Comparison of ENCODE assay signal across 1 cellular context in the genomic region with DNA sequence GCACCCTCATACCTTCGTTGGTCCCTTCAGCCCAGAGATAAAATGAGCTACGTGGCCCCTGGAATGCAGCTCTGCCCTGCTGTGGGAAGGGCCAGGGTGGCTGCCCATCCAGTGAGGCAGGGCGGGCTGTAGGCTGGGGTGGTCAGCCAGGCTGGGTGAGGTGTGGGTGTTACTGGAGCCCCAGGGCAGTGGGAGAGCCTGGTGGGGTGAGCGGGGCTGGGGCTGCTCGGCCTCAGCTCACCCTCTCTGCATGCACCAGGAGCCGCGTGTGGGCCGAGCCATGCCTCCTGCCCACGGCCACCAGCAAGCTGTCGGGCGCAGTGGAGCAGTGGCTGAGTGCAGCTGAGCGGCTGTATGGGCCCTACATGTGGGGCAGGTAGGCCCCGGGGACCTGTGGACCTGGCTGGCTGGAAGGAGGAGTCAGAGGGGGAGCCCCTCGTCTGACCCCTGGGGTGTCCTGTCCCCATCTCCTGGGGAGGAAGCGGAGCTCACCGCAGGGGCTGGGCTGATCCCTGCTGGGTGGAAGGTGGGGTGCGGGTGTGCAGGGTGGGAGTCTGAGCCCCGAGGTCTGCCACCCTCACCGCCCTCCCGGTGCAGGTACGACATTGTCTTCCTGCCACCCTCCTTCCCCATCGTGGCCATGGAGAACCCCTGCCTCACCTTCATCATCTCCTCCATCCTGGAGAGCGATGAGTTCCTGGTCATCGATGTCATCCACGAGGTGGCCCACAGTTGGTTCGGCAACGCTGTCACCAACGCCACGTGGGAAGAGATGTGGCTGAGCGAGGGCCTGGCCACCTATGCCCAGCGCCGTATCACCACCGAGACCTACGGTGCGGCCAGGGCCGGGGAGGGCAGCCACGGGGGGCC.
TF ChIP-seq lines count a peak whose summit lies in the region.

No MANE protein-coding gene starts in this region.

TF ChIP-seq in HEK293, 187 proteins besides CTCF, POLR2A, EP300 and RAD21 (continued from another document):
- TF ChIP-seq ZBTB10 (tag by site-specific recombination; IDR thresholded peaks at IDR 0.05) = no peak
- TF ChIP-seq ZNF114 (tag by site-specific recombination; IDR thresholded peaks at IDR 0.05) = no peak
- TF ChIP-seq, protein P1, sequence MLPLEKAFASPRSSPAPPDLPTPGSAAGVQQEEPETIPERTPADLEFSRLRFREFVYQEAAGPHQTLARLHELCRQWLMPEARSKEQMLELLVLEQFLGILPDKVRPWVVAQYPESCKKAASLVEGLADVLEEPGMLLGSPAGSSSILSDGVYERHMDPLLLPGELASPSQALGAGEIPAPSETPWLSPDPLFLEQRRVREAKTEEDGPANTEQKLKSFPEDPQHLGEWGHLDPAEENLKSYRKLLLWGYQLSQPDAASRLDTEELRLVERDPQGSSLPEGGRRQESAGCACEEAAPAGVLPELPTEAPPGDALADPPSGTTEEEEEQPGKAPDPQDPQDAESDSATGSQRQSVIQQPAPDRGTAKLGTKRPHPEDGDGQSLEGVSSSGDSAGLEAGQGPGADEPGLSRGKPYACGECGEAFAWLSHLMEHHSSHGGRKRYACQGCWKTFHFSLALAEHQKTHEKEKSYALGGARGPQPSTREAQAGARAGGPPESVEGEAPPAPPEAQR (tag by site-specific recombination; IDR thresholded peaks at IDR 0.05) = no peak
- TF ChIP-seq ZNF585B (tag by site-specific recombination; IDR thresholded peaks at IDR 0.05) = no peak
- TF ChIP-seq, protein P2, sequence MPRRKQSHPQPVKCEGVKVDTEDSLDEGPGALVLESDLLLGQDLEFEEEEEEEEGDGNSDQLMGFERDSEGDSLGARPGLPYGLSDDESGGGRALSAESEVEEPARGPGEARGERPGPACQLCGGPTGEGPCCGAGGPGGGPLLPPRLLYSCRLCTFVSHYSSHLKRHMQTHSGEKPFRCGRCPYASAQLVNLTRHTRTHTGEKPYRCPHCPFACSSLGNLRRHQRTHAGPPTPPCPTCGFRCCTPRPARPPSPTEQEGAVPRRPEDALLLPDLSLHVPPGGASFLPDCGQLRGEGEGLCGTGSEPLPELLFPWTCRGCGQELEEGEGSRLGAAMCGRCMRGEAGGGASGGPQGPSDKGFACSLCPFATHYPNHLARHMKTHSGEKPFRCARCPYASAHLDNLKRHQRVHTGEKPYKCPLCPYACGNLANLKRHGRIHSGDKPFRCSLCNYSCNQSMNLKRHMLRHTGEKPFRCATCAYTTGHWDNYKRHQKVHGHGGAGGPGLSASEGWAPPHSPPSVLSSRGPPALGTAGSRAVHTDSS (tag by site-specific recombination; IDR thresholded peaks at IDR 0.05) = no peak
- TF ChIP-seq EGR2 (tag by site-specific recombination; IDR thresholded peaks at IDR 0.05; ENCODE audit: low read depth) = peak; percentile 69
- TF ChIP-seq BCL11B (tag by site-specific recombination; IDR thresholded peaks at IDR 0.05; ENCODE audit: low read depth) = no peak
- TF ChIP-seq HOXD13 (CRISPR knock-in tag; IDR thresholded peaks at IDR 0.05; ENCODE audit: borderline replicate concordance) = no peak
- TF ChIP-seq ZNF335 (tag by site-specific recombination; conservative IDR thresholded peaks at IDR 0.05) = no peak
- TF ChIP-seq, protein P3, sequence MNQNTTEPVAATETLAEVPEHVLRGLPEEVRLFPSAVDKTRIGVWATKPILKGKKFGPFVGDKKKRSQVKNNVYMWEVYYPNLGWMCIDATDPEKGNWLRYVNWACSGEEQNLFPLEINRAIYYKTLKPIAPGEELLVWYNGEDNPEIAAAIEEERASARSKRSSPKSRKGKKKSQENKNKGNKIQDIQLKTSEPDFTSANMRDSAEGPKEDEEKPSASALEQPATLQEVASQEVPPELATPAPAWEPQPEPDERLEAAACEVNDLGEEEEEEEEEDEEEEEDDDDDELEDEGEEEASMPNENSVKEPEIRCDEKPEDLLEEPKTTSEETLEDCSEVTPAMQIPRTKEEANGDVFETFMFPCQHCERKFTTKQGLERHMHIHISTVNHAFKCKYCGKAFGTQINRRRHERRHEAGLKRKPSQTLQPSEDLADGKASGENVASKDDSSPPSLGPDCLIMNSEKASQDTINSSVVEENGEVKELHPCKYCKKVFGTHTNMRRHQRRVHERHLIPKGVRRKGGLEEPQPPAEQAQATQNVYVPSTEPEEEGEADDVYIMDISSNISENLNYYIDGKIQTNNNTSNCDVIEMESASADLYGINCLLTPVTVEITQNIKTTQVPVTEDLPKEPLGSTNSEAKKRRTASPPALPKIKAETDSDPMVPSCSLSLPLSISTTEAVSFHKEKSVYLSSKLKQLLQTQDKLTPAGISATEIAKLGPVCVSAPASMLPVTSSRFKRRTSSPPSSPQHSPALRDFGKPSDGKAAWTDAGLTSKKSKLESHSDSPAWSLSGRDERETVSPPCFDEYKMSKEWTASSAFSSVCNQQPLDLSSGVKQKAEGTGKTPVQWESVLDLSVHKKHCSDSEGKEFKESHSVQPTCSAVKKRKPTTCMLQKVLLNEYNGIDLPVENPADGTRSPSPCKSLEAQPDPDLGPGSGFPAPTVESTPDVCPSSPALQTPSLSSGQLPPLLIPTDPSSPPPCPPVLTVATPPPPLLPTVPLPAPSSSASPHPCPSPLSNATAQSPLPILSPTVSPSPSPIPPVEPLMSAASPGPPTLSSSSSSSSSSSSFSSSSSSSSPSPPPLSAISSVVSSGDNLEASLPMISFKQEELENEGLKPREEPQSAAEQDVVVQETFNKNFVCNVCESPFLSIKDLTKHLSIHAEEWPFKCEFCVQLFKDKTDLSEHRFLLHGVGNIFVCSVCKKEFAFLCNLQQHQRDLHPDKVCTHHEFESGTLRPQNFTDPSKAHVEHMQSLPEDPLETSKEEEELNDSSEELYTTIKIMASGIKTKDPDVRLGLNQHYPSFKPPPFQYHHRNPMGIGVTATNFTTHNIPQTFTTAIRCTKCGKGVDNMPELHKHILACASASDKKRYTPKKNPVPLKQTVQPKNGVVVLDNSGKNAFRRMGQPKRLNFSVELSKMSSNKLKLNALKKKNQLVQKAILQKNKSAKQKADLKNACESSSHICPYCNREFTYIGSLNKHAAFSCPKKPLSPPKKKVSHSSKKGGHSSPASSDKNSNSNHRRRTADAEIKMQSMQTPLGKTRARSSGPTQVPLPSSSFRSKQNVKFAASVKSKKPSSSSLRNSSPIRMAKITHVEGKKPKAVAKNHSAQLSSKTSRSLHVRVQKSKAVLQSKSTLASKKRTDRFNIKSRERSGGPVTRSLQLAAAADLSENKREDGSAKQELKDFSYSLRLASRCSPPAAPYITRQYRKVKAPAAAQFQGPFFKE (tag by site-specific recombination; IDR thresholded peaks at IDR 0.05; ENCODE audit: borderline replicate concordance) = no peak
- no peak for TF ChIP-seq ZNF624 (tag by site-specific recombination; IDR thresholded peaks at IDR 0.05)
- peak; percentile 64 for TF ChIP-seq ZFHX2 (tag by site-specific recombination; conservative IDR thresholded peaks at IDR 0.05)
